8 cellular contexts compared by ENCODE assay signal in the genomic region with DNA sequence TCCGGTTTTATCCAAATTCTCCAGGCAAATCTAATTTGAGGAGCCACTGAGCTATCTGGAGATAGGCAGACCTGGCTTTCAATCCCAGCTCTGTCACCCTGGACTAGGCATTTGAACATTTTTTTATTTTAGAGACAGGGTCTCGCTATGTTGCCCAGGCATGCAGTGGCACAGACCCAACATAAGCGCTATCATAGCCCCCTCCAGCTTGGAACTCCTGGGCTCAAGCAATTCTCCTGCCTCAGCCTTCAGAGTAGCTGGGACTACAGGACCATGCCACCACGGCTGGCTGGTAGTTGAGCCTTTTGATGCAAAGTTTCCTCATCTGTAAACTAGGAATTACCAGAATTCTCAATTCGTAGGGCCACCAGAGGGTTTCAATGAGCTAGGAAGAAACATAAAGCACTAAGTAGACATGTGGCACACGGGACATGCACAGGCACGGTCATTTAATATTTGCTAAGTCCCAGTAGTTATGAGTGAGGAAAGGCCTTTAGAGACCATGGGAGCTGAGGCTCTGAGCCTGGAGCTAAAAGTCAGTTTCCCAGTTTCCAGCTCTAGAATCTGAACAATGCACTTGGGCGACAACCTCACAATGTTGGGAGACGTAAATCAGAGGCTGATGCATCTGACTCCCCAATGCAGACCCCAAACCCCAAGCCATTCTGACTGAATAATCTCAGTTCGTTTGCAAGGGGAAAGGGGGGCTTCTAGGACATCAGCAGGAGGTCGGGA. TPM values are rescaled to one million over a fixed set of nuclear protein-coding genes. Genes with fewer than 3 reads are reported as not detected.
A peak's percentile ranks its signal among the peaks of the same experiment; 100 is the strongest.
DNase-seq lines count a peak whose midpoint lies in the region; ATAC-seq and TF ChIP-seq lines count a peak whose summit lies in the region.

No MANE protein-coding gene starts in this region.

- no peaks in the 10 kb centered on the region for H3K9me3 Mint-ChIP-seq in T-cell

- peak overlapping the region; percentile 87 to 90 for H3K27ac Mint-ChIP-seq in T-cell

- TF ChIP-seq CTCF in foreskin fibroblast (IDR thresholded peaks at IDR 0.05; ENCODE audit: low read depth, low read length) = no peak
- no peak for TF ChIP-seq CTCF in prostate gland (IDR thresholded peaks at IDR 0.05)

- H3K27ac ChIP-seq in prostate gland = peak overlapping the region; percentile 99 to 100

- H3K4me1 ChIP-seq in prostate gland (replicated peaks) = peaks cover 7% of the 10 kb centered on the region

- peaks cover 40 to 55% (median 55%) of the 10 kb centered on the region in 3 donors for H3K4me1 Mint-ChIP-seq in T-cell

- intact Hi-C loops in prostate gland (cut with DNase I) = loop anchor here (5.0 kb wide), 1 partner anchor 91 kb away; no protein-coding TSS in a partner anchor

- CTCF ChIA-PET in T-cell (lab: Charles Lee) = no interaction called here

- WGBS in prostate gland = 42% methylated on average over 11 of the region's 11 CpGs

- H3K4me3 Mint-ChIP-seq in T-cell = peak overlapping the region; percentile 92 to 93 (median 92)

- POLR2A ChIA-PET in T-cell (lab: Charles Lee) = no interaction called here

- peaks cover 16% of the 10 kb centered on the region for H3K36me3 Mint-ChIP-seq in T-cell

- H3K36me3 ChIP-seq in prostate gland = peaks cover 2 to 12% of the 10 kb centered on the region in 2 donors

- TF ChIP-seq POLR2A in prostate gland (IDR thresholded peaks at IDR 0.05) (no peak), GM18505 (IDR thresholded peaks at IDR 0.05; ENCODE audit: borderline replicate concordance, extremely low read depth, insufficient read depth, insufficient read length) (no peak)

- DNase-seq in T-cell (no peak), foreskin fibroblast (no peak), prostate gland (ENCODE audit: low spot score) (no peak), NCI-H2227 (lab: John Stamatoyannopoulos, UW; ENCODE audit: unreplicated experiment) (no peak)

- H3K27me3 Mint-ChIP-seq in T-cell = no peaks in the 10 kb centered on the region

- peak overlapping the region; percentile 93 for H3K4me3 ChIP-seq in GM08714 (ENCODE audit: low read length)
- peak overlapping the region; percentile 68 to 96 for H3K4me3 ChIP-seq in foreskin fibroblast (ENCODE audit: low read depth in 1 of 2, low read length in 2 of 2)
- H3K4me3 ChIP-seq in prostate gland = peak overlapping the region; percentile 97 to 99

- no peaks in the 10 kb centered on the region for H3K27me3 ChIP-seq in prostate gland (replicated peaks; ENCODE audit: insufficient read depth)

- ATAC-seq in T-cell (replicated peaks in 1 of 4) = no peak
- no peak for ATAC-seq in GM19328 (IDR thresholded peaks at IDR 0.05; ENCODE audit: unreplicated experiment)
- ATAC-seq in GM18505 (IDR thresholded peaks at IDR 0.05; ENCODE audit: unreplicated experiment) = no peak
- ATAC-seq in GM18907 (IDR thresholded peaks at IDR 0.05; ENCODE audit: unreplicated experiment) = no peak

- no peaks in the 10 kb centered on the region for H3K9me3 ChIP-seq in prostate gland

RNA-seq across cellular contexts. Expression of gene ELOB, which starts 1.1 kb away (rescaled TPM):
- total RNA-seq in T-cell = 100 to 1,000 TPM in 4 of 5 donors, 10 to 100 TPM in 1; 71.8 to 153 (median 131) TPM
- total RNA-seq in prostate gland = 100 to 1,000 TPM; 318 to 496 TPM

RNA-seq across cellular contexts. Expression of gene PRSS33, which starts 11.4 kb away (rescaled TPM):
- total RNA-seq in T-cell = not detected
- not detected for total RNA-seq in prostate gland

RNA-seq across cellular contexts. Expression of gene PRSS41, which starts 22.3 kb away (rescaled TPM):
- total RNA-seq in T-cell = not detected
- total RNA-seq in prostate gland = not detected

RNA-seq across cellular contexts. Expression of gene SRRM2, which starts 23.5 kb away (rescaled TPM):
- 1,000 to 10,000 TPM in 2 of 5 donors, 100 to 1,000 TPM in 3; 784 to 1,343 (median 947) TPM for total RNA-seq in T-cell
- total RNA-seq in prostate gland = 100 to 1,000 TPM; 287 to 714 TPM

RNA-seq across cellular contexts. Expression of gene PRSS21, which starts 41.1 kb away (rescaled TPM):
- 1 to 10 TPM in 4 of 5 donors, under 1 TPM in 1; 0.90 to 8.3 (median 3.3) TPM for total RNA-seq in T-cell
- 10 to 100 TPM; 33.5 to 50.6 TPM for total RNA-seq in prostate gland
